8 cellular contexts compared by ENCODE assay signal in the genomic region with DNA sequence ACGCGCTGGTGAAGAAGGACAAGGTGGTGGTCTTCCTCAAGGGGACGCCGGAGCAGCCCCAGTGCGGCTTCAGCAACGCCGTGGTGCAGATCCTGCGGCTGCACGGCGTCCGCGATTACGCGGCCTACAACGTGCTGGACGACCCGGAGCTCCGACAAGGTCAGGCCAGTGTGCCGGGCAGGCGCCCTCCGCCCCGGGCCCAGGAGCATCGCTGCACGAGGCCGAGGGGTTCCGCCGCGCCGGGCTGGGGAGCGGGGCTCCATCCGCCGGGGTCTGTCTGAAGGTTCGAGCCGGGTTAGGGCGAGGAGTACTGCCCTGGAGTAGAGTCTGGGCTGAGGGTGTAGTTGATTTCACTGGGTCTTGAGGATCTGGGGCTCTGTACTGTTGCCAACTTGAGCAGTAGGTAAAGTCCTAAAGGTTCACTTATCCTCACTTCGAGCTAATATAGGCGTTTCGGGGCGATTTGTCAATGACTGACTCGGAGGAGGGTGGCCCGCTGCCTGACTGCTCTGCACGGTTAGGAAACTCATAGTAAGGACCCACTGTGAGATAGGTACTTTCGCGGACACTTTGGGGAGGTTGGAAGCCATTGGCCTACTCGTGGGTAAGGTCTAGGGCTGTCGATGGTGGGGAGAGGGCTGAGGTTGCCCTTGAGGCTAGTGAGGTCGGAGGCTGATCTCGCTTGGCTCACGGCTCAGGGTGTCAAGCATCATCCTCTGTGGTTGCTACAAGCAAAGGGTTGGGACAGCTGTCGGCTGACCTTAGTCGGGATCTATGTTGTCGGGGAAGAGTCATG. TPM values are rescaled to one million over a fixed set of nuclear protein-coding genes. Genes with fewer than 3 reads are reported as not detected.
DNase-seq lines count a peak whose midpoint lies in the region; ATAC-seq lines count a peak whose summit lies in the region.

No MANE protein-coding gene starts in this region.

- peak overlapping the region; percentile 89 for H3K27ac Mint-ChIP-seq in T-helper 1 cell treated with Interleukin-12 subunit alpha and Interleukin-12 subunit beta and Interleukin-4 antibody, amounts not matched to agents 30 μg/mL and 1 μg/mL, for 36 hours
- peak overlapping the region; percentile 93 for H3K27ac Mint-ChIP-seq in stimulated activated effector memory CD8-positive, alpha-beta T cell treated with anti-CD3 and anti-CD28 coated beads, Interleukin-12 subunit alpha, Interleukin-12 subunit beta, amount 100 ng/mL, for 72 hours

- H3K36me3 Mint-ChIP-seq in T-helper 1 cell treated with Interleukin-12 subunit alpha and Interleukin-12 subunit beta and Interleukin-4 antibody, amounts not matched to agents 30 μg/mL and 1 μg/mL, for 36 hours (ENCODE audit: low read depth) = peaks cover 15% of the 10 kb centered on the region
- peaks cover 25% of the 10 kb centered on the region for H3K36me3 Mint-ChIP-seq in activated T-cell treated with anti-CD3 and anti-CD28 coated beads, Interleukin-2, amount 50 U/mL, for 4 hours (ENCODE audit: insufficient read depth)
- H3K36me3 Mint-ChIP-seq in stimulated activated effector memory CD8-positive, alpha-beta T cell treated with anti-CD3 and anti-CD28 coated beads, Interleukin-12 subunit alpha, Interleukin-12 subunit beta, amount 100 ng/mL, for 72 hours = peaks cover 49% of the 10 kb centered on the region

- ATAC-seq in HG02981 (IDR thresholded peaks at IDR 0.05; ENCODE audit: unreplicated experiment) = peak; percentile 1
- ATAC-seq in activated T-cell treated with anti-CD3 and anti-CD28 coated beads, Interleukin-2, amount 50 U/mL, for 4 hours = peak in 1 of 2 donors; percentile 0
- ATAC-seq in stimulated activated effector memory CD8-positive, alpha-beta T cell treated with anti-CD3 and anti-CD28 coated beads, Interleukin-12 subunit alpha, Interleukin-12 subunit beta, amount 100 ng/mL, for 72 hours = peak; percentile 1

- H3K27me3 Mint-ChIP-seq in T-helper 1 cell treated with Interleukin-12 subunit alpha and Interleukin-12 subunit beta and Interleukin-4 antibody, amounts not matched to agents 30 μg/mL and 1 μg/mL, for 36 hours (ENCODE audit: low read depth) = no peaks in the 10 kb centered on the region
- H3K27me3 Mint-ChIP-seq in activated T-cell treated with anti-CD3 and anti-CD28 coated beads, Interleukin-2, amount 50 U/mL, for 4 hours (ENCODE audit: low read depth) = no peaks in the 10 kb centered on the region

- no peak for DNase-seq in T-helper 1 cell
- DNase-seq in activated T-cell treated with anti-CD3 and anti-CD28 coated beads, Interleukin-2, amount 50 U/mL, for 4 hours = no peak
- no peak for DNase-seq in stimulated activated effector memory CD8-positive, alpha-beta T cell treated with anti-CD3 and anti-CD28 coated beads, Interleukin-12 subunit alpha, Interleukin-12 subunit beta, amount 100 ng/mL, for 72 hours (ENCODE audit: low spot score in 2 of 2)
- no peak for DNase-seq in ureter (ENCODE audit: low spot score)
- DNase-seq in AML-193 (lab: John Stamatoyannopoulos, UW) = no peak

- no peaks in the 10 kb centered on the region for H3K27me3 ChIP-seq in iPS-15b (ENCODE audit: control insufficient read depth, insufficient read depth, low read length)

- peaks cover 10% of the 10 kb centered on the region for H3K4me1 ChIP-seq in iPS-15b (ENCODE audit: control insufficient read depth, insufficient read depth, low read length)

- H3K9me3 Mint-ChIP-seq in T-helper 1 cell treated with Interleukin-12 subunit alpha and Interleukin-12 subunit beta and Interleukin-4 antibody, amounts not matched to agents 30 μg/mL and 1 μg/mL, for 36 hours = no peaks in the 10 kb centered on the region
- H3K9me3 Mint-ChIP-seq in activated T-cell treated with anti-CD3 and anti-CD28 coated beads, Interleukin-2, amount 50 U/mL, for 4 hours = no peaks in the 10 kb centered on the region
- no peaks in the 10 kb centered on the region for H3K9me3 Mint-ChIP-seq in stimulated activated effector memory CD8-positive, alpha-beta T cell treated with anti-CD3 and anti-CD28 coated beads, Interleukin-12 subunit alpha, Interleukin-12 subunit beta, amount 100 ng/mL, for 72 hours

- peaks cover 54% of the 10 kb centered on the region for H3K4me1 Mint-ChIP-seq in T-helper 1 cell treated with Interleukin-12 subunit alpha and Interleukin-12 subunit beta and Interleukin-4 antibody, amounts not matched to agents 30 μg/mL and 1 μg/mL, for 36 hours (ENCODE audit: low read depth)
- peaks cover 55% of the 10 kb centered on the region for H3K4me1 Mint-ChIP-seq in activated T-cell treated with anti-CD3 and anti-CD28 coated beads, Interleukin-2, amount 50 U/mL, for 4 hours (ENCODE audit: low read depth)
- peaks cover 71% of the 10 kb centered on the region for H3K4me1 Mint-ChIP-seq in stimulated activated effector memory CD8-positive, alpha-beta T cell treated with anti-CD3 and anti-CD28 coated beads, Interleukin-12 subunit alpha, Interleukin-12 subunit beta, amount 100 ng/mL, for 72 hours

- peak overlapping the region; percentile 97 for H3K4me3 Mint-ChIP-seq in T-helper 1 cell treated with Interleukin-12 subunit alpha and Interleukin-12 subunit beta and Interleukin-4 antibody, amounts not matched to agents 30 μg/mL and 1 μg/mL, for 36 hours
- H3K4me3 Mint-ChIP-seq in activated T-cell treated with anti-CD3 and anti-CD28 coated beads, Interleukin-2, amount 50 U/mL, for 4 hours = peak overlapping the region; percentile 97
- H3K4me3 Mint-ChIP-seq in stimulated activated effector memory CD8-positive, alpha-beta T cell treated with anti-CD3 and anti-CD28 coated beads, Interleukin-12 subunit alpha, Interleukin-12 subunit beta, amount 100 ng/mL, for 72 hours = peak overlapping the region; percentile 95

- no peaks in the 10 kb centered on the region for H3K36me3 ChIP-seq in iPS-15b (ENCODE audit: control insufficient read depth, insufficient read depth, low read length)

- peak overlapping the region; percentile 79 for H3K9ac ChIP-seq in iPS-15b (ENCODE audit: low read depth, low read length)

- no peaks in the 10 kb centered on the region for H3K9me3 ChIP-seq in iPS-15b (ENCODE audit: control insufficient read depth, insufficient read depth, low read length)

- peak overlapping the region; percentile 89 for H3K4me3 ChIP-seq in iPS-15b (ENCODE audit: low read depth, low read length)

RNA-seq across cellular contexts. Expression of a gene that starts 0.6 kb away (rescaled TPM):
- total RNA-seq in activated T-cell treated with anti-CD3 and anti-CD28 coated beads, Interleukin-2, amount 50 U/mL, for 4 hours = 10 to 100 TPM; 37.3 to 45.1 (median 40.7) TPM
- 35.9 TPM for total RNA-seq in ureter

RNA-seq across cellular contexts. Expression of a gene that starts 19.0 kb away (rescaled TPM):
- 10 to 100 TPM; 11.5 to 15.0 (median 12.9) TPM for total RNA-seq in activated T-cell treated with anti-CD3 and anti-CD28 coated beads, Interleukin-2, amount 50 U/mL, for 4 hours
- 14.4 TPM for total RNA-seq in ureter
